ENCODE assay signal across 9 cellular contexts in genomic region chrX:18931972-18932371, GRCh38. TPM values are rescaled to one million over a fixed set of nuclear protein-coding genes. Genes with fewer than 3 reads are reported as not detected.
DNase-seq lines count a peak whose midpoint lies in the region; TF ChIP-seq lines count a peak whose summit lies in the region.
"Had no signal": no experiment of that assay in that cellular context is flagged by ENCODE, and none has a peak within 500 bp of the region (broad histone marks: within the 10 kb centered on the region; RNA-seq: fewer than 3 reads in every experiment).

No MANE protein-coding gene starts in this region.

- DNase-seq in DMS 273 (lab: John Stamatoyannopoulos, UW; ENCODE audit: unreplicated experiment) (peak; percentile 56), DMS 273 treated with DMSO at 0.1 percent for 48 hours (lab: John Stamatoyannopoulos, UW) (no peak), NCI-H1092 treated with DMSO at 0.1 percent for 48 hours (lab: John Stamatoyannopoulos, UW) (peak; percentile 5), choroid plexus epithelial cell (ENCODE audit: low read depth) (peak; percentile 51), osteoblast (ENCODE audit: insufficient read length, low spot score, missing footprints) (no peak), testis (no peak), HK-2 (ENCODE audit: unreplicated experiment) (no peak), NCI-H1930 (lab: John Stamatoyannopoulos, UW) (no peak)

- no peaks in the 10 kb centered on the region for H3K79me2 ChIP-seq in osteoblast (ENCODE audit: insufficient read depth, low read length)

- H3K4me3 ChIP-seq in choroid plexus epithelial cell (ENCODE audit: low read depth, low read length) (no peak overlapping the region), osteoblast (ENCODE audit: insufficient read depth, low read length) (no peak overlapping the region), testis (no peak overlapping the region)
- H3K4me3 ChIP-seq: SJSA1 had no signal

- TF ChIP-seq CTCF in choroid plexus epithelial cell (conservative IDR thresholded peaks at IDR 0.05; ENCODE audit: low read depth, low read length) (peak; percentile 66), osteoblast (IDR thresholded peaks at IDR 0.05; ENCODE audit: extremely low read depth, low read depth, low read length) (peak; percentile 51), testis (IDR thresholded peaks at IDR 0.05) (no peak)

- 71 to 74% methylated on average over 7 to 9 of the region's 9 CpGs for WGBS in testis, 2 donors

- no peaks in the 10 kb centered on the region for H3K27me3 ChIP-seq in osteoblast (ENCODE audit: insufficient read depth, low read length)
- H3K27me3 ChIP-seq in testis = no peaks in the 10 kb centered on the region
- H3K27me3 ChIP-seq: SJSA1 had no signal

- no peak overlapping the region for H3K4me2 ChIP-seq in osteoblast (ENCODE audit: insufficient read depth, low read length)

- intact Hi-C loops in testis (cut with DNase I; ENCODE audit: low total_unique reads) = no loop called here

- no peak overlapping the region for H3K27ac ChIP-seq in osteoblast (ENCODE audit: low read depth, low read length)
- H3K27ac ChIP-seq in testis = no peak overlapping the region
- H3K27ac ChIP-seq: SJSA1 had no signal

- no peak overlapping the region for H2AFZ ChIP-seq in osteoblast (ENCODE audit: low read length)

- H3K9me3 ChIP-seq in osteoblast (ENCODE audit: low read depth, low read length) (no peaks in the 10 kb centered on the region), testis (no peaks in the 10 kb centered on the region)
- H3K9me3 ChIP-seq: SJSA1 had no signal

- H3K4me1 ChIP-seq in osteoblast (ENCODE audit: insufficient read depth, low read length) (no peaks in the 10 kb centered on the region), testis (no peaks in the 10 kb centered on the region)
- H3K4me1 ChIP-seq: SJSA1 had no signal

- H4K20me1 ChIP-seq in osteoblast (ENCODE audit: insufficient read depth, low read length) = peaks cover 5% of the 10 kb centered on the region

- no peak for TF ChIP-seq POLR2A in testis (IDR thresholded peaks at IDR 0.05)

- H3K36me3 ChIP-seq in osteoblast (ENCODE audit: insufficient read depth, low read length) = no peaks in the 10 kb centered on the region
- H3K36me3 ChIP-seq in testis (ENCODE audit: low read depth, missing control alignments) = no peaks in the 10 kb centered on the region
- H3K36me3 ChIP-seq: SJSA1 had no signal

RNA-seq across cellular contexts. Expression of gene PHKA2, which starts 51.9 kb away (rescaled TPM):
- total RNA-seq in osteoblast (10.9 and 13.8 TPM in 2 replicates), testis (10 to 100 TPM; 89.9 to 95.7 TPM)
- 42.4 TPM for polyA plus RNA-seq in testis (ENCODE audit: insufficient read depth, low read depth, low replicate concordance)

Comparison
In these comparisons a context has a peak if more than half of its experiments do, and no peak if none do; other contexts are left out.
1. DNase-seq: peak in DMS 273 (single experiment), NCI-H1092 treated with DMSO at 0.1 percent for 48 hours (single experiment) and choroid plexus epithelial cell (single experiment); none in DMS 273 treated with DMSO at 0.1 percent for 48 hours (single experiment), osteoblast (single experiment), testis (single experiment), HK-2 (single experiment) and NCI-H1930 (0 of 2).
2. CTCF ChIP-seq: peak in choroid plexus epithelial cell (single experiment) and osteoblast (single experiment); none in testis (0 of 3).